8 cellular contexts compared by ENCODE assay signal in the genomic region with DNA sequence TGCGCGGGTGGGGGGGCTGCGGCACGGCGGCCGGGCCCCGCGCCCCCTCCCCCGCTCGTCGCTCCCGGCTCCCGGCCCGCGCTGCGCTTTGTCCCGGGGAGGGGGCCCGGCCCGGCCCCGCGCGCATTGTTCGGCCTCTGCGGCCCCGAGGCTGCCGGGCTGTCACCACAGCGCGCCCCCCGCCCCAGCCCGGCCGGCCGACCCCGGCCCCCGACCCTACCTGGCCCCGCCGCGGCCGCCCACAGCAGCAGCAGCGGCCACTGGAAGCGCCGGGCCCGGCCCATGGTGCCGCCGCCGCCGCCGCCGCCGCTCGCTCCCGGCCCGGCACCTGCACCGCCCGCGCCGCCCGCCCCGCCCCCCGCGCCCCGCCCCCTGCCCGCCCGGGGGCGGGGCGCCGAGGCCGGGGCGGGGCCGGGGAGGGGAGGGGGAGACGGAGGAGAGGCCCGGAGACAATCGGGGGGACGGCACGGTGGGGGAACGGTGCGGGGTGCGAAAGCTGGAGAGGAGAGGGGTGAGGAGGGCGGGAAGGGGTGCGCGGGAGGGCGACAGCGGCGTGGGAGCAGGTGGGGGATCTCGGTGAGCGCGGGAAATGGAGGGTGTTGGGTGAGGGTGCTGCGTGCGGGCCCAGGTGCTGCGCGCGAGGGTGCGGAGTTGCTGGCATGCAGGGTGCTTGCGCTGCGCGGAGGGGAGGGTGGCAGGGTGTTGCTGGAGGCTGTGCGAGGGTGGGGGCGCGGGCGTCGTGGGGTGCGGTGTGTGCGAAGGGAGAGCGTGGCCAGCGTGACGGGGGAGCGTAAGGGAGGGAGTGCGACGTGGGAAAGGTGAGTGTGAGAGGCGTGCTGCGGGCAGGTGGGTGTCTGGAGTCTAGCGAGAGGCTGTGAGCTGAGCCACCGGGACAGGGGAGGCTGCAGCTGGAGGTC. TPM values are rescaled to one million over a fixed set of nuclear protein-coding genes. Genes with fewer than 3 reads are reported as not detected.
DNase-seq lines count a peak whose midpoint lies in the region; ATAC-seq and TF ChIP-seq lines count a peak whose summit lies in the region.

A gene with protein sequence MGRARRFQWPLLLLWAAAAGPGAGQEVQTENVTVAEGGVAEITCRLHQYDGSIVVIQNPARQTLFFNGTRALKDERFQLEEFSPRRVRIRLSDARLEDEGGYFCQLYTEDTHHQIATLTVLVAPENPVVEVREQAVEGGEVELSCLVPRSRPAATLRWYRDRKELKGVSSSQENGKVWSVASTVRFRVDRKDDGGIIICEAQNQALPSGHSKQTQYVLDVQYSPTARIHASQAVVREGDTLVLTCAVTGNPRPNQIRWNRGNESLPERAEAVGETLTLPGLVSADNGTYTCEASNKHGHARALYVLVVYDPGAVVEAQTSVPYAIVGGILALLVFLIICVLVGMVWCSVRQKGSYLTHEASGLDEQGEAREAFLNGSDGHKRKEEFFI (minus strand): TSS at position 344 of the 917 bp plus-strand sequence. CDS start 60 bp downstream, at position 284.

- H3K4me1 ChIP-seq in HUES6 (ENCODE audit: control insufficient read depth, insufficient read depth, low read length) = peaks cover 19% of the 10 kb centered on the region
- peaks cover 0 to 10% of the 10 kb centered on the region in 2 donors for H3K4me1 ChIP-seq in lung (ENCODE audit: control insufficient read depth in 2 of 2, insufficient read depth in 2 of 2, low read length in 2 of 2)

- peak; percentile 62 for ATAC-seq in lung (ENCODE audit: insufficient read depth, low FRiP score)
- ATAC-seq in HG02840 (IDR thresholded peaks at IDR 0.05; ENCODE audit: low FRiP score, unreplicated experiment) = no peak

- peak; percentile 49 for DNase-seq in AG08396 (ENCODE audit: low spot score)
- peak; percentile 47 for DNase-seq in activated CD4-positive, alpha-beta T cell treated with anti-CD3 and anti-CD28 coated beads for 48 hours
- DNase-seq in lung (ENCODE audit: low spot score) = no peak
- DNase-seq in stimulated activated CD8-positive, alpha-beta memory T cell treated with anti-CD3 and anti-CD28 coated beads, Interleukin-15, amount 100 ng/mL, for 24 hours (ENCODE audit: low read depth) = peak; percentile 20
- DNase-seq in cerebellar cortex (ENCODE audit: low spot score) = no peak

- H3K4me3 ChIP-seq in HUES6 (ENCODE audit: low read depth, low read length) (peak within 1 kb of the TSS; percentile 89), lung (peak within 1 kb of the TSS; percentile 55)

- H3K9me3 Mint-ChIP-seq in dendritic cell treated with granulocyte-macrophage colony-stimulating factor and Interleukin-4, amounts not matched to agents 40 ng/mL and 50 ng/mL, for 4 days = no peaks in the 10 kb centered on the region

- H3K27ac ChIP-seq in HUES6 (ENCODE audit: low read depth, low read length) = no peak within 1 kb of the TSS
- H3K27ac ChIP-seq in lung (ENCODE audit: low read depth in 1 of 2, low read length in 1 of 2) = no peak within 1 kb of the TSS

- H3K9me3 ChIP-seq in HUES6 (ENCODE audit: control insufficient read depth, insufficient read depth, low read depth, low read length) (no peaks in the 10 kb centered on the region), lung (ENCODE audit: control insufficient read depth in 2 of 2, insufficient read depth in 1 of 2, low read length in 1 of 2) (no peaks in the 10 kb centered on the region)

- H3K27me3 Mint-ChIP-seq in dendritic cell treated with granulocyte-macrophage colony-stimulating factor and Interleukin-4, amounts not matched to agents 40 ng/mL and 50 ng/mL, for 4 days = peaks cover 60% of the 10 kb centered on the region

- peak within 1 kb of the TSS; percentile 51 for H3K27ac Mint-ChIP-seq in dendritic cell treated with granulocyte-macrophage colony-stimulating factor and Interleukin-4, amounts not matched to agents 40 ng/mL and 50 ng/mL, for 4 days

- TF ChIP-seq CTCF in lung (IDR thresholded peaks at IDR 0.05; ENCODE audit: control extremely low read depth, extremely low read depth) = no peak

- H3K36me3 ChIP-seq in HUES6 (ENCODE audit: control insufficient read depth, insufficient read depth, low read length) = no peaks in the 10 kb centered on the region
- no peaks in the 10 kb centered on the region for H3K36me3 ChIP-seq in lung (ENCODE audit: control insufficient read depth in 2 of 2, insufficient read depth in 2 of 2, low read length in 2 of 2)

- H3K9ac ChIP-seq in HUES6 (ENCODE audit: low read length) = peak within 1 kb of the TSS; percentile 38

- peaks cover 7% of the 10 kb centered on the region for H3K36me3 Mint-ChIP-seq in dendritic cell treated with granulocyte-macrophage colony-stimulating factor and Interleukin-4, amounts not matched to agents 40 ng/mL and 50 ng/mL, for 4 days (ENCODE audit: low read depth)

- H3K4me1 Mint-ChIP-seq in dendritic cell treated with granulocyte-macrophage colony-stimulating factor and Interleukin-4, amounts not matched to agents 40 ng/mL and 50 ng/mL, for 4 days (ENCODE audit: low read depth) = peaks cover 25% of the 10 kb centered on the region

- WGBS in lung, 2 donors = 1 to 2% methylated on average over 47 to 112 of the region's 112 CpGs

- intact Hi-C loops in dendritic cell treated with granulocyte-macrophage colony-stimulating factor and Interleukin-4, amounts not matched to agents 40 ng/mL and 50 ng/mL, for 4 days (cut with micrococcal nuclease) = loop anchor here (10.0 kb wide), 1 partner anchor 85 kb away; no protein-coding TSS in a partner anchor

- peaks cover 61% of the 10 kb centered on the region for H3K27me3 ChIP-seq in HUES6 (ENCODE audit: control insufficient read depth, insufficient read depth, low read length)
- H3K27me3 ChIP-seq in lung (ENCODE audit: control insufficient read depth, insufficient read depth) = no peaks in the 10 kb centered on the region

- H3K4me3 Mint-ChIP-seq in dendritic cell treated with granulocyte-macrophage colony-stimulating factor and Interleukin-4, amounts not matched to agents 40 ng/mL and 50 ng/mL, for 4 days = peak within 1 kb of the TSS; percentile 76

RNA-seq across cellular contexts. Expression of the gene that starts here (rescaled TPM):
- 10 to 100 TPM in 1 of 2 donors, 1 to 10 TPM in 1; 5.9 to 12.2 TPM for total RNA-seq in lung
- polyA plus RNA-seq in lung = 1 to 10 TPM; 6.3 to 8.7 TPM

Comparison
In these comparisons a context has a peak if more than half of its experiments do, and no peak if none do; other contexts are left out.
1. DNase-seq: peak in AG08396 (single experiment), activated CD4-positive, alpha-beta T cell treated with anti-CD3 and anti-CD28 coated beads for 48 hours (single experiment) and stimulated activated CD8-positive, alpha-beta memory T cell treated with anti-CD3 and anti-CD28 coated beads, Interleukin-15, amount 100 ng/mL, for 24 hours (single experiment); none in lung (single experiment) and cerebellar cortex (single experiment).